22 cellular contexts compared by ENCODE assay signal in the genomic region with DNA sequence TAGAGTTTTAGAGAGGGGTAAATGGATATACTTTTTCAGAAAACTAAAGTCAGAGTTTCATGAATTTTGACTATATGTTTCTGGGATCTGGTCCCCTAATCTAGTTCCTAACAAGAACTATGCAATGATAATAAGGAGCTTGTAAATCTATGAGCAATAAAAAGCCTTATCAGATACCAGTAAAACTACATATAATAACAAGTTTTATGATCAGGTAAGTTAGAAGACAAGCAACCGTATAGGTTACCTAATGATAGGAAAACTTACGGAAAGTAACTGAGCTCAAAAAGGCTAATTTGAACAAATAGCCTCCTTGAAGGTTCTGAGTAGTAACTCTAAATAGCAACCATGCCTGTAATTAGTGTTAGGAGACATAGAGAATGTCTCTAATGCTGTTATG. TPM values are rescaled to one million over a fixed set of nuclear protein-coding genes. Genes with fewer than 3 reads are reported as not detected.
A peak's percentile ranks its signal among the peaks of the same experiment; 100 is the strongest.
DNase-seq lines count a peak whose midpoint lies in the region; ATAC-seq, FAIRE-seq and TF ChIP-seq lines count a peak whose summit lies in the region.
"Had no signal": no experiment of that assay in that cellular context is flagged by ENCODE, and none has a peak within 500 bp of the region (broad histone marks: within the 10 kb centered on the region; RNA-seq: fewer than 3 reads in every experiment).

No MANE protein-coding gene starts in this region.

- H3K27me3 ChIP-seq in hepatocyte: no peaks in the 10 kb centered on the region
- H3K27me3 ChIP-seq in pancreas: no peaks in the 10 kb centered on the region
- H3K27me3 ChIP-seq in suprapubic skin: no peaks in the 10 kb centered on the region
- no peaks in the 10 kb centered on the region for H3K27me3 ChIP-seq in CD4-positive, alpha-beta memory T cell (ENCODE audit: insufficient read depth, low read length)
- H3K27me3 ChIP-seq: BLaER1 treated with 17β-estradiol and CSF1 and Interleukin-3, amounts not matched to agents 10 nM and 100 nM had no signal

- TF ChIP-seq EP300 in suprapubic skin (IDR thresholded peaks at IDR 0.05): no peak

- H3K4me1 ChIP-seq in hepatocyte (ENCODE audit: insufficient read depth) (peaks cover 34% of the 10 kb centered on the region), pancreas (peaks cover 35 to 38% (median 38%) of the 10 kb centered on the region in 3 donors), suprapubic skin (peaks cover 9% of the 10 kb centered on the region)
- H3K4me1 ChIP-seq in CD4-positive, alpha-beta memory T cell (ENCODE audit: insufficient read depth, low read length): no peaks in the 10 kb centered on the region
- H3K4me1 ChIP-seq: BLaER1 treated with 17β-estradiol and CSF1 and Interleukin-3, amounts not matched to agents 10 nM and 100 nM had no signal

- peaks cover 16 to 57% of the 10 kb centered on the region in 2 donors for H3K36me3 Mint-ChIP-seq in CD4-positive, alpha-beta memory T cell

- intact Hi-C loops in pancreas (cut with DNase I): no loop called here
- intact Hi-C loops in CD4-positive, alpha-beta memory T cell (cut with micrococcal nuclease): no loop called here

- H3K27me3 Mint-ChIP-seq in CD4-positive, alpha-beta memory T cell: no peaks in the 10 kb centered on the region
- H3K27me3 Mint-ChIP-seq: B cell; CD8-positive, alpha-beta memory T cell had no signal

- no peak overlapping the region for H3K4me2 ChIP-seq in hepatocyte
- H3K4me2 ChIP-seq: BLaER1 treated with 17β-estradiol and CSF1 and Interleukin-3, amounts not matched to agents 10 nM and 100 nM had no signal

- DNase-seq in hepatocyte (ENCODE audit: low spot score): no peak
- DNase-seq in pancreas: no peak
- no peak for DNase-seq in suprapubic skin (ENCODE audit: low spot score in 2 of 2)
- no peak for DNase-seq in SW480 (ENCODE audit: low spot score)
- no peak for DNase-seq in CD4-positive, alpha-beta memory T cell
- DNase-seq in GM19238 (ENCODE audit: insufficient read length, low spot score): no peak
- DNase-seq in KG1 (lab: John Stamatoyannopoulos, UW): no peak
- DNase-seq: CD8-positive, alpha-beta memory T cell; COR-L47; DMS 273 treated with DMSO at 0.1 percent for 48 hours; DMS53; DND-41; EL; H9 had no signal

- no peak overlapping the region for H3K4me3 ChIP-seq in hepatocyte
- H3K4me3 ChIP-seq in pancreas: no peak overlapping the region
- H3K4me3 ChIP-seq in suprapubic skin: no peak overlapping the region
- H3K4me3 ChIP-seq in CD4-positive, alpha-beta memory T cell (ENCODE audit: low read length in 2 of 2): no peak overlapping the region
- H3K4me3 ChIP-seq: BLaER1 treated with 17β-estradiol and CSF1 and Interleukin-3, amounts not matched to agents 10 nM and 100 nM; GM12878 had no signal

- H2AFZ ChIP-seq in hepatocyte: no peak overlapping the region

- WGBS in hepatocyte (ENCODE audit: low lambda C conversion rate, missing lambda C conversion rate): 62% methylated on average over 2 of the region's 2 CpGs
- WGBS in pancreas, 2 donors: 74 to 78% methylated on average over 2 of the region's 2 CpGs
- WGBS in suprapubic skin: 71% methylated on average over 2 of the region's 2 CpGs

- no peaks in the 10 kb centered on the region for H3K9me3 Mint-ChIP-seq in CD4-positive, alpha-beta memory T cell
- H3K9me3 Mint-ChIP-seq: CD8-positive, alpha-beta memory T cell; H9 had no signal

- peak; percentile 45 for FAIRE-seq in pancreas (lab: Jason Lieb, UNC)
- FAIRE-seq: GM12878, H1 had no signal

- CTCF ChIA-PET in CD4-positive, alpha-beta memory T cell (lab: Charles Lee; ENCODE audit: partially characterized antibody): interaction anchor here (1.5 kb wide), 1 partner anchor 21 kb away, joined by 5 read pairs; the partner anchor contains the start of gene MIX23

- no peak overlapping the region for H3K27ac Mint-ChIP-seq in CD4-positive, alpha-beta memory T cell
- H3K27ac Mint-ChIP-seq: B cell, H9 had no signal

- H3K36me3 ChIP-seq in hepatocyte (replicated peaks; ENCODE audit: insufficient read depth, low read depth): no peaks in the 10 kb centered on the region
- no peaks in the 10 kb centered on the region for H3K36me3 ChIP-seq in pancreas
- H3K36me3 ChIP-seq in suprapubic skin: peaks cover 42% of the 10 kb centered on the region
- H3K36me3 ChIP-seq in CD4-positive, alpha-beta memory T cell (ENCODE audit: insufficient read depth, low read length): peaks cover 18% of the 10 kb centered on the region

- TF ChIP-seq POLR2A in suprapubic skin (IDR thresholded peaks at IDR 0.05): no peak

- H3K9me3 ChIP-seq in hepatocyte (ENCODE audit: low read depth) (no peaks in the 10 kb centered on the region), pancreas (no peaks in the 10 kb centered on the region), suprapubic skin (no peaks in the 10 kb centered on the region)
- H3K9me3 ChIP-seq in CD4-positive, alpha-beta memory T cell (ENCODE audit: control insufficient read depth in 1 of 2, low read length in 2 of 2): no peaks in the 10 kb centered on the region
- H3K9me3 ChIP-seq: BLaER1 treated with 17β-estradiol and CSF1 and Interleukin-3, amounts not matched to agents 10 nM and 100 nM had no signal

- H3K4me3 Mint-ChIP-seq in CD4-positive, alpha-beta memory T cell: no peak overlapping the region
- H3K4me3 Mint-ChIP-seq: B cell; CD8-positive, alpha-beta memory T cell; H9 had no signal

- no peaks in the 10 kb centered on the region for H4K20me1 ChIP-seq in hepatocyte (ENCODE audit: insufficient read depth, poor library complexity, severe bottlenecking)
- H4K20me1 ChIP-seq: BLaER1 treated with 17β-estradiol and CSF1 and Interleukin-3, amounts not matched to agents 10 nM and 100 nM had no signal

- no peaks in the 10 kb centered on the region for H3K79me2 ChIP-seq in hepatocyte

- H3K27ac ChIP-seq in VCaP (peak overlapping the region; percentile 66), hepatocyte (peak overlapping the region; percentile 90), pancreas (no peak overlapping the region), suprapubic skin (peak overlapping the region; percentile 50)
- no peak overlapping the region for H3K27ac ChIP-seq in CD4-positive, alpha-beta memory T cell (ENCODE audit: low read depth, low read length)
- H3K27ac ChIP-seq: BLaER1 treated with 17β-estradiol and CSF1 and Interleukin-3, amounts not matched to agents 10 nM and 100 nM had no signal

- peaks cover 0 to 1% (median 0%) of the 10 kb centered on the region in 4 donors for H3K4me1 Mint-ChIP-seq in CD4-positive, alpha-beta memory T cell
- H3K4me1 Mint-ChIP-seq: B cell; CD8-positive, alpha-beta memory T cell had no signal

- POLR2A ChIA-PET in CD4-positive, alpha-beta memory T cell (lab: Charles Lee; ENCODE audit: partially characterized antibody): no interaction called here

- H3K9me2 ChIP-seq in hepatocyte (replicated peaks; ENCODE audit: insufficient read depth): no peaks in the 10 kb centered on the region

- TF ChIP-seq CTCF in VCaP (conservative IDR thresholded peaks at IDR 0.05) (no peak), hepatocyte (IDR thresholded peaks at IDR 0.05; ENCODE audit: poor library complexity) (no peak), pancreas (IDR thresholded peaks at IDR 0.05) (no peak), suprapubic skin (IDR thresholded peaks at IDR 0.05) (no peak)

- no peak for ATAC-seq in pancreas
- ATAC-seq: GM12878 had no signal

RNA-seq across cellular contexts. Expression of gene MIX23, which starts 21.0 kb away (rescaled TPM):
- total RNA-seq in hepatocyte: 42.0 and 57.1 TPM in 2 replicates
- polyA plus RNA-seq in hepatocyte: 42.8 and 46.4 TPM in 2 replicates
- 10 to 100 TPM in 5 of 6 donors, 1 to 10 TPM in 1; 9.3 to 15.2 (median 13.1) TPM for total RNA-seq in pancreas
- 10 to 100 TPM; 28.5 to 28.6 TPM for polyA plus RNA-seq in pancreas
- total RNA-seq in suprapubic skin: 10 to 100 TPM; 10.2 to 40.1 (median 22.7) TPM
- total RNA-seq in CD4-positive, alpha-beta memory T cell: 10 to 100 TPM; 23.4 to 25.1 TPM
- polyA plus RNA-seq in CD4-positive, alpha-beta memory T cell: 1 to 10 TPM; 5.3 to 8.9 TPM

RNA-seq across cellular contexts. Expression of gene FAM162A, which starts 22.0 kb away (rescaled TPM):
- total RNA-seq in hepatocyte (45.6 and 50.4 TPM in 2 replicates), pancreas (10 to 100 TPM; 32.8 to 60.4 (median 43.9) TPM), suprapubic skin (10 to 100 TPM; 28.6 to 40.3 (median 33.4) TPM)
- polyA plus RNA-seq in hepatocyte (102 and 107 TPM in 2 replicates), pancreas (10 to 100 TPM; 53.1 to 74.3 TPM)
- 10 to 100 TPM; 31.1 to 32.8 TPM for total RNA-seq in CD4-positive, alpha-beta memory T cell
- polyA plus RNA-seq in CD4-positive, alpha-beta memory T cell: 100 to 1,000 TPM in 1 of 2 donors, 10 to 100 TPM in 1; 96.6 to 136 TPM

RNA-seq across cellular contexts. Expression of gene CSTA, which starts 37.0 kb away (rescaled TPM):
- total RNA-seq in hepatocyte: not detected in 2 replicates
- polyA plus RNA-seq in hepatocyte: 0.22 and 0.28 TPM in 2 replicates
- 1 to 10 TPM in 2 of 6 donors, under 1 TPM in 2, not detected in 2; 0.63 to 2.1 (median 1.0) TPM for total RNA-seq in pancreas
- 1 to 10 TPM; 3.0 to 3.7 TPM for polyA plus RNA-seq in pancreas
- total RNA-seq in suprapubic skin: 100 to 1,000 TPM in 3 of 4 donors, 10 to 100 TPM in 1; 22.4 to 253 (median 192) TPM
- under 1 TPM; 0.61 TPM for total RNA-seq in CD4-positive, alpha-beta memory T cell
- not detected for polyA plus RNA-seq in CD4-positive, alpha-beta memory T cell
- total RNA-seq: A172, B cell, G401, H1, H9, HT-29 had no signal
- polyA plus RNA-seq: CD8-positive, alpha-beta memory T cell; H1 had no signal

RNA-seq across cellular contexts. Expression of gene WDR5B, which starts 53.8 kb away (rescaled TPM):
- total RNA-seq in hepatocyte (6.4 and 8.2 TPM in 2 replicates), pancreas (1 to 10 TPM; 2.6 to 5.4 (median 3.3) TPM), suprapubic skin (1 to 10 TPM; 2.5 to 6.6 (median 3.9) TPM)
- polyA plus RNA-seq in hepatocyte (1.7 and 1.9 TPM in 2 replicates), pancreas (1 to 10 TPM; 2.3 to 3.9 TPM)
- total RNA-seq in CD4-positive, alpha-beta memory T cell: 10 to 100 TPM; 19.2 to 19.4 TPM
- polyA plus RNA-seq in CD4-positive, alpha-beta memory T cell: 1 to 10 TPM; 1.0 to 2.3 TPM

Comparison
In these comparisons a context has a peak if more than half of its experiments do, and no peak if none do; other contexts are left out.
1. H3K27ac ChIP-seq: peak in VCaP (single experiment), hepatocyte (single experiment) and suprapubic skin (single experiment); none in pancreas (0 of 4) and CD4-positive, alpha-beta memory T cell (single experiment).
2. RNA of gene CSTA, which starts 37.0 kb away (total RNA-seq): 22.4 to 253 TPM in suprapubic skin; 0.63 to 2.1 TPM in pancreas, 0.61 TPM in CD4-positive, alpha-beta memory T cell and not detected in hepatocyte; every median in the first group is over 4 times any median in the second.